In the genomic region with DNA sequence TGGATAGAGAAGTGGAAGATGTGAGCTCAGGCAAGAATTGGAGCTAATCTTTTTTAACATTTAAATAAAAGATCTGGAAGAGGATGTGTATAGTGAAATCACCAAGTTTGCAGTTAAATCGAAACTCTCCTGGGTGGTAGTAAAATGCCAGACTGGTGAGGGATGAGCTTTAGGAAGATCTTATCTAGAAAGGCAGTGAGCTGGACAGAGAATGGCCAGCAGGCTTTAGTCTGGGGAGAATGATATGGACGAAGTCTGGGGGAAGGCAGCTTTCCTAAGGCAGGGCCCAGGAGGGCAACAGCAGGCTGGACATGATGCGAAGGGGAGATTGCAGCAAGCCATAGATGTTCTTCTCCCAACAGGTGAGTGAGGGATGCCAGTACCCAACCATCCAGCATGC, we compare ENCODE assay signal across 37 cellular contexts. TPM values are rescaled to one million over a fixed set of nuclear protein-coding genes. Genes with fewer than 3 reads are reported as not detected.
"Had no signal": no experiment of that assay in that cellular context is flagged by ENCODE, and none has a peak within 500 bp of the region (broad histone marks: within the 10 kb centered on the region; RNA-seq: fewer than 3 reads in every experiment).

No MANE protein-coding gene starts in this region.

- DNase-seq: activated effector memory CD4-positive, alpha-beta T cell treated with anti-CD3 and anti-CD28 coated beads, Interleukin-2, amount 50 U/mL, for 16 hours; activated effector memory CD4-positive, alpha-beta T cell treated with Interleukin-2 at 50 U/mL for 16 hours; activated gamma-delta T cell; activated gamma-delta T cell treated with Interleukin-2 at 50 U/mL for 16 hours; activated naive CD4-positive, alpha-beta T cell; activated naive CD4-positive, alpha-beta T cell treated with anti-CD3 and anti-CD28 coated beads for 36 hours; activated naive CD4-positive, alpha-beta T cell treated with anti-CD3 and anti-CD28 coated beads, Interleukin-2, amount 10 ng/mL, durations not matched to agents 7 days and 5 days; activated naive CD4-positive, alpha-beta T cell treated with anti-CD3 and anti-CD28 coated beads, Interleukin-2, amount 50 U/mL, for 16 hours; activated naive CD4-positive, alpha-beta T cell treated with Interleukin-2 at 50 U/mL for 16 hours; activated naive CD8-positive, alpha-beta T cell treated with anti-CD3 and anti-CD28 coated beads for 36 hours; activated naive CD8-positive, alpha-beta T cell treated with anti-CD3 and anti-CD28 coated beads, Interleukin-2, amount 10 ng/mL, durations not matched to agents 7 days and 5 days; activated naive CD8-positive, alpha-beta T cell treated with anti-CD3 and anti-CD28 coated beads, Interleukin-2, amount 50 U/mL, for 24 hours; activated T-cell treated with anti-CD3 and anti-CD28 coated beads, Interleukin-2, amount 50 U/mL, for 1 hour; activated T-cell treated with anti-CD3 and anti-CD28 coated beads, Interleukin-2, amount 50 U/mL, for 24 hours; activated T-cell treated with anti-CD3 and anti-CD28 coated beads, Interleukin-2, amount 50 U/mL, for 4 hours; activated T-cell treated with anti-CD3 and anti-CD28 coated beads, Interleukin-2, amount 50 U/mL, for 48 hours; activated T-cell treated with anti-CD3 and anti-CD28 coated beads, Interleukin-2, amount 50 U/mL, for 72 hours; adrenal gland; amniotic stem cell; amygdala; aorta; body of pancreas; brain microvascular endothelial cell; central memory CD4-positive, alpha-beta T cell; cerebellar nuclear complex had no signal

- H3K36me3 Mint-ChIP-seq: activated naive CD4-positive, alpha-beta T cell treated with anti-CD3 and anti-CD28 coated beads, Interleukin-2, amount 10 ng/mL, durations not matched to agents 7 days and 5 days; activated naive CD4-positive, alpha-beta T cell treated with anti-CD3 and anti-CD28 coated beads, Interleukin-2, amount 50 U/mL, for 72 hours; activated naive CD8-positive, alpha-beta T cell; activated naive CD8-positive, alpha-beta T cell treated with anti-CD3 and anti-CD28 coated beads for 36 hours; activated naive CD8-positive, alpha-beta T cell treated with anti-CD3 and anti-CD28 coated beads, Interleukin-2, amount 10 ng/mL, durations not matched to agents 7 days and 5 days; brain had no signal

- ATAC-seq: activated naive CD4-positive, alpha-beta T cell treated with anti-CD3 and anti-CD28 coated beads, Interleukin-2, amount 50 U/mL, for 72 hours; activated naive CD8-positive, alpha-beta T cell treated with anti-CD3 and anti-CD28 coated beads, Interleukin-2, amount 50 U/mL, for 24 hours; activated T-cell treated with anti-CD3 and anti-CD28 coated beads, Interleukin-2, amount 50 U/mL, for 4 hours; activated T-cell treated with anti-CD3 and anti-CD28 coated beads, Interleukin-2, amount 50 U/mL, for 72 hours; activated T-helper 17 cell treated with anti-CD3 and anti-CD28 coated beads, Interleukin-2, amount 50 U/mL, for 72 hours; body of pancreas had no signal

- H3K27ac ChIP-seq: ascending aorta, body of pancreas, brain microvascular endothelial cell, breast epithelium, cardiac muscle cell had no signal

- H3K4me3 ChIP-seq: adrenal gland, ascending aorta, body of pancreas, breast epithelium, cardiac muscle cell had no signal

- H3K27ac Mint-ChIP-seq: activated naive CD4-positive, alpha-beta T cell treated with anti-CD3 and anti-CD28 coated beads for 36 hours; activated naive CD4-positive, alpha-beta T cell treated with anti-CD3 and anti-CD28 coated beads, Interleukin-2, amount 10 ng/mL, durations not matched to agents 7 days and 5 days; activated naive CD4-positive, alpha-beta T cell treated with anti-CD3 and anti-CD28 coated beads, Interleukin-2, amount 50 U/mL, for 24 hours; activated naive CD4-positive, alpha-beta T cell treated with anti-CD3 and anti-CD28 coated beads, Interleukin-2, amount 50 U/mL, for 72 hours; activated naive CD8-positive, alpha-beta T cell; activated naive CD8-positive, alpha-beta T cell treated with anti-CD3 and anti-CD28 coated beads for 36 hours; activated naive CD8-positive, alpha-beta T cell treated with anti-CD3 and anti-CD28 coated beads, Interleukin-2, amount 10 ng/mL, durations not matched to agents 7 days and 5 days; activated naive CD8-positive, alpha-beta T cell treated with anti-CD3 and anti-CD28 coated beads, Interleukin-2, amount 50 U/mL, for 24 hours; activated T-cell treated with anti-CD3 and anti-CD28 coated beads, Interleukin-2, amount 50 U/mL, for 24 hours; activated T-cell treated with anti-CD3 and anti-CD28 coated beads, Interleukin-2, amount 50 U/mL, for 72 hours; activated T-helper 1 cell treated with anti-CD3 and anti-CD28 coated beads, Interleukin-12 subunit alpha, Interleukin-12 subunit beta, Interleukin-2, Interleukin-4 antibody, amounts not matched to agents 30 ng/mL and 10 ng/mL and 1 ng/mL, durations not matched to agents 14 hours and 24 hours and 36 hours; activated T-helper 17 cell treated with anti-CD3 and anti-CD28 coated beads, Interleukin-2, amount 50 U/mL, for 72 hours; activated T-helper 2 cell treated with anti-CD3 and anti-CD28 coated beads, Interferon-gamma antibody, Interleukin-2, Interleukin-4, amounts not matched to agents 10 μg/mL and 5 μg/mL and 100 μg/mL, durations not matched to agents 14 hours and 24 hours and 36 hours; brain had no signal

- H3K9me3 ChIP-seq: adrenal gland, ascending aorta, body of pancreas, breast epithelium had no signal

- H3K4me3 Mint-ChIP-seq: activated naive CD4-positive, alpha-beta T cell treated with anti-CD3 and anti-CD28 coated beads for 36 hours; activated naive CD4-positive, alpha-beta T cell treated with anti-CD3 and anti-CD28 coated beads, Interleukin-2, amount 10 ng/mL, durations not matched to agents 7 days and 5 days; activated naive CD4-positive, alpha-beta T cell treated with anti-CD3 and anti-CD28 coated beads, Interleukin-2, amount 50 U/mL, for 24 hours; activated naive CD8-positive, alpha-beta T cell; activated naive CD8-positive, alpha-beta T cell treated with anti-CD3 and anti-CD28 coated beads for 36 hours; activated naive CD8-positive, alpha-beta T cell treated with anti-CD3 and anti-CD28 coated beads, Interleukin-2, amount 10 ng/mL, durations not matched to agents 7 days and 5 days; activated naive CD8-positive, alpha-beta T cell treated with anti-CD3 and anti-CD28 coated beads, Interleukin-2, amount 50 U/mL, for 24 hours; activated T-cell treated with anti-CD3 and anti-CD28 coated beads, Interleukin-2, amount 50 U/mL, for 24 hours; activated T-cell treated with anti-CD3 and anti-CD28 coated beads, Interleukin-2, amount 50 U/mL, for 4 hours; activated T-cell treated with anti-CD3 and anti-CD28 coated beads, Interleukin-2, amount 50 U/mL, for 72 hours; activated T-helper 1 cell treated with anti-CD3 and anti-CD28 coated beads, Interleukin-12 subunit alpha, Interleukin-12 subunit beta, Interleukin-2, Interleukin-4 antibody, amounts not matched to agents 30 ng/mL and 10 ng/mL and 1 ng/mL, durations not matched to agents 14 hours and 24 hours and 36 hours; activated T-helper 17 cell treated with anti-CD3 and anti-CD28 coated beads, Interleukin-2, amount 50 U/mL, for 72 hours; brain; central memory CD8-positive, alpha-beta T cell had no signal

- H3K9me3 Mint-ChIP-seq: activated naive CD4-positive, alpha-beta T cell treated with anti-CD3 and anti-CD28 coated beads for 36 hours; activated naive CD4-positive, alpha-beta T cell treated with anti-CD3 and anti-CD28 coated beads, Interleukin-2, amount 10 ng/mL, durations not matched to agents 7 days and 5 days; activated naive CD4-positive, alpha-beta T cell treated with anti-CD3 and anti-CD28 coated beads, Interleukin-2, amount 50 U/mL, for 24 hours; activated naive CD4-positive, alpha-beta T cell treated with anti-CD3 and anti-CD28 coated beads, Interleukin-2, amount 50 U/mL, for 72 hours; activated naive CD8-positive, alpha-beta T cell treated with anti-CD3 and anti-CD28 coated beads for 36 hours; activated naive CD8-positive, alpha-beta T cell treated with anti-CD3 and anti-CD28 coated beads, Interleukin-2, amount 10 ng/mL, durations not matched to agents 7 days and 5 days; activated naive CD8-positive, alpha-beta T cell treated with anti-CD3 and anti-CD28 coated beads, Interleukin-2, amount 50 U/mL, for 24 hours; activated T-cell treated with anti-CD3 and anti-CD28 coated beads, Interleukin-2, amount 50 U/mL, for 24 hours; activated T-cell treated with anti-CD3 and anti-CD28 coated beads, Interleukin-2, amount 50 U/mL, for 4 hours; activated T-cell treated with anti-CD3 and anti-CD28 coated beads, Interleukin-2, amount 50 U/mL, for 72 hours; activated T-helper 1 cell treated with anti-CD3 and anti-CD28 coated beads, Interleukin-12 subunit alpha, Interleukin-12 subunit beta, Interleukin-2, Interleukin-4 antibody, amounts not matched to agents 30 ng/mL and 10 ng/mL and 1 ng/mL, durations not matched to agents 14 hours and 24 hours and 36 hours; activated T-helper 17 cell treated with anti-CD3 and anti-CD28 coated beads, Interleukin-2, amount 50 U/mL, for 72 hours; activated T-helper 2 cell treated with anti-CD3 and anti-CD28 coated beads, Interferon-gamma antibody, Interleukin-2, Interleukin-4, amounts not matched to agents 10 μg/mL and 5 μg/mL and 100 μg/mL, durations not matched to agents 14 hours and 24 hours and 36 hours; central memory CD8-positive, alpha-beta T cell had no signal

- H3K27me3 ChIP-seq: ascending aorta, body of pancreas, brain microvascular endothelial cell, cardiac muscle cell had no signal

- H3K4me1 ChIP-seq: adrenal gland, ascending aorta, body of pancreas, breast epithelium had no signal

- H3K36me3 ChIP-seq: adrenal gland, ascending aorta, brain microvascular endothelial cell, breast epithelium, cardiac muscle cell had no signal

- H3K4me1 Mint-ChIP-seq: activated naive CD4-positive, alpha-beta T cell treated with anti-CD3 and anti-CD28 coated beads, Interleukin-2, amount 10 ng/mL, durations not matched to agents 7 days and 5 days; activated naive CD4-positive, alpha-beta T cell treated with anti-CD3 and anti-CD28 coated beads, Interleukin-2, amount 50 U/mL, for 24 hours; activated naive CD8-positive, alpha-beta T cell treated with anti-CD3 and anti-CD28 coated beads for 36 hours; activated naive CD8-positive, alpha-beta T cell treated with anti-CD3 and anti-CD28 coated beads, Interleukin-2, amount 10 ng/mL, durations not matched to agents 7 days and 5 days; activated naive CD8-positive, alpha-beta T cell treated with anti-CD3 and anti-CD28 coated beads, Interleukin-2, amount 50 U/mL, for 24 hours; activated T-helper 17 cell treated with anti-CD3 and anti-CD28 coated beads, Interleukin-2, amount 50 U/mL, for 72 hours; central memory CD8-positive, alpha-beta T cell had no signal

RNA-seq across cellular contexts. Expression of a gene that starts 25.6 kb away (rescaled TPM):
- total RNA-seq: activated naive CD4-positive, alpha-beta T cell treated with anti-CD3 and anti-CD28 coated beads for 36 hours; activated naive CD8-positive, alpha-beta T cell treated with anti-CD3 and anti-CD28 coated beads for 36 hours; activated naive CD8-positive, alpha-beta T cell treated with anti-CD3 and anti-CD28 coated beads, Interleukin-2, amount 10 ng/mL, durations not matched to agents 7 days and 5 days; activated T-cell treated with anti-CD3 and anti-CD28 coated beads, Interleukin-2, amount 50 U/mL, for 4 hours; activated T-helper 1 cell treated with anti-CD3 and anti-CD28 coated beads, Interleukin-12 subunit alpha, Interleukin-12 subunit beta, Interleukin-2, Interleukin-4 antibody, amounts not matched to agents 30 ng/mL and 10 ng/mL and 1 ng/mL, durations not matched to agents 14 hours and 24 hours and 36 hours; activated T-helper 17 cell treated with anti-CD3 and anti-CD28 coated beads, Interleukin-2, amount 50 U/mL, for 72 hours; activated T-helper 2 cell treated with anti-CD3 and anti-CD28 coated beads, Interferon-gamma antibody, Interleukin-2, Interleukin-4, amounts not matched to agents 10 μg/mL and 5 μg/mL and 100 μg/mL, durations not matched to agents 14 hours and 24 hours and 36 hours; aorta; ascending aorta; bronchial epithelial cell had no signal
- polyA plus RNA-seq: aorta had no signal
